In the genomic region with DNA sequence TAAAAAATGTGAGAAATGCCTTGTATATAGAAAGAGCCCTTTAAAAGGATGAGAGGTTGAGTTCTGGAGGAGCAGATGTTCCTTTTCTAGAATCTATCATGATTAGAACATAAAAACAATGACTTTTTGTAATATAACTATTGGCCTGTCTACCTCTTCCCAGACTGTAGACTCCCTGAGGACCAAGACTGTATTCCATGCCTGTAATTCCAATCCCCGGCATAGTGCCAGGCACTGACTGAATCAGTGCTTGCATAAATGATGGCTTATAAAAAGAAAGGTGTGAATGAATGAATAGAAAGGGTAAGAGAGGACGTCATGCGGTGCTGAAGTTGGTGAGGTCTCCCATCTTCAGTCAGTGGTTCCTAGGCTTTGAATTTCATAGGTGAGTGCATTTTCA, we compare ENCODE assay signal across 18 cellular contexts.
"Had no signal": no experiment of that assay in that cellular context is flagged by ENCODE, and none has a peak within 500 bp of the region (broad histone marks: within the 10 kb centered on the region; RNA-seq: fewer than 3 reads in every experiment).

No MANE protein-coding gene starts in this region.

- H3K36me3 ChIP-seq: SJCRH30 had no signal

- H3K4me1 ChIP-seq: SJCRH30 had no signal

- H3K27me3 ChIP-seq: SJCRH30 had no signal

- H3K4me3 ChIP-seq: SJCRH30 had no signal

- DNase-seq: Karpas-422, KG1, MM.1S, NCI-H1092 treated with DMSO at 0.1 percent for 48 hours, NCI-H1436, NCI-H187, NCI-H2029, NCI-H2081 treated with DMSO at 0.1 percent for 48 hours, NCI-H226, NCI-H446, NCI-H510A, NCI-H524 treated with DMSO at 0.1 percent for 48 hours, NCI-H69, NCI-H774, RPMI8226, SHP77 treated with DMSO at 0.1 percent for 48 hours, SJCRH30 had no signal

- H3K9me3 ChIP-seq: SJCRH30 had no signal

- ATAC-seq: SK-N-SH treated with all-trans-retinoic acid at 6 μM for 48 hours had no signal

- H3K27ac ChIP-seq: SJCRH30 had no signal
